8 cellular contexts compared by ENCODE assay signal in the genomic region with DNA sequence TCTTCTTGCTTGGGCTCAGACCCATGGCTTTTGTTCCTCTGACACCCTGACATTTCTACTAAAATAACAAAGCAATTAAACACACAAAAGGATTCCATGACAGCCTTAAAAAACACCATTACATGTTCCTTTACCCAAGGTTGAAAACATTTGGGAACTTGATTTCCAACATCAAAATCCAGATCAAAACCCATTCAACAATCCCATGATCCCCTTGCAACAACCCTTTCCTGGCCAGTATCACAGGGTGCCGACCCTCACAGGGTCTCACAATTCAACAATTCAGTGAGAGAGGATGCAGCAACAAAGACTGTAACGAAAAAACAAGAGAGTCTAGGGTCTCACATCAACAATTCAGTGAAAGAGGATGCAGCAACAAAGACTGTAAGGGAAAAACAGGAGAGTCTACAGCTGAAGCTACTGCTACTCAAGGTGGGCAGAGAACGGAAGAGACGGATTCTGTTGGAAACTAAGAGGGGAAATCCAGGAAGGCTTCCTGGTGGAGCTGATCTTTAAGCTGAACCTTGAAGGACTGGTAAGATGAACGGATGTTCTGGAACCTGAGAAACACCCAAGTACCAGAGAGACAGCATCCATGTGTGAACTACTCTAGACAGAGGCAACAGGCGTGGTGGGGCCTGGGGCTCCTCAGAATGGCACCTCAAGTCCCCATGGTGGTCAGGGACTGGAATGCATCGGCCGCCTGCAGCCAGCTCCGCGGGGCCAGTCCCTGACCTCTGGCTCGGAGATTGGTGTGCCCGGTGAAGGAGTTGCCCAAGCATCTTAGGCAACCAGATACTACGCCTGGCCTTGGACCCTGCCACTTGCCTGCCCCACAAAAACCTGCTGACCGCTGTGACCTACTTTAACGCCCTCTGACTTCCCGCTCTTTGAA. TPM values are rescaled to one million over a fixed set of nuclear protein-coding genes. Genes with fewer than 3 reads are reported as not detected.
DNase-seq lines count a peak whose midpoint lies in the region; ATAC-seq, FAIRE-seq and TF ChIP-seq lines count a peak whose summit lies in the region.

No MANE protein-coding gene starts in this region.

- in situ Hi-C loops in K562 (cut with MboI), result no loop called here

- H3K4me1 ChIP-seq in DOHH2 (ENCODE audit: control insufficient read depth, low read length) (peaks cover 81% of the 10 kb centered on the region), K562 (replicated peaks in 1 of 2; ENCODE audit: control insufficient read depth in 2 of 2, insufficient read depth in 2 of 2, low read length in 2 of 2) (peaks cover 31 to 40% of the 10 kb centered on the region in 2 experiments), lower lobe of right lung (peaks cover 65% of the 10 kb centered on the region), upper lobe of left lung (peaks cover 37 to 60% (median 43%) of the 10 kb centered on the region in 4 donors)

- intact Hi-C loops in K562 (cut with micrococcal nuclease), result loop anchor here (1.0 to 5.0 kb wide), 5 partner anchors 19 to 873 kb away; no protein-coding TSS in a partner anchor
- intact Hi-C loops in lower lobe of right lung (cut with DNase I), result no loop called here

- TF ChIP-seq CTCF in DOHH2 (IDR thresholded peaks at IDR 0.05; ENCODE audit: low read depth, low read length, poor library complexity, severe bottlenecking) (no peak), K562 (IDR thresholded peaks at IDR 0.05 in 2 of 3, conservative IDR thresholded peaks at IDR 0.05 in 1 of 3; ENCODE audit: insufficient read depth in 2 of 3, low read depth in 1 of 3, low read length in 3 of 3) (no peak), lower lobe of right lung (IDR thresholded peaks at IDR 0.05) (no peak), upper lobe of left lung (IDR thresholded peaks at IDR 0.05) (no peak)

- WGBS in K562 (ENCODE audit: insufficient coverage, low coverage, missing lambda C conversion rate), result 78% methylated on average over 14 of the region's 16 CpGs
- 78 to 84% methylated on average over 15 to 16 of the region's 16 CpGs for WGBS in upper lobe of left lung, 2 donors

- H4K20me1 ChIP-seq in DOHH2 (ENCODE audit: control insufficient read depth, insufficient read depth, low read depth, low read length) (no peaks in the 10 kb centered on the region), K562 (replicated peaks; ENCODE audit: control insufficient read depth, insufficient read depth, low read length) (no peaks in the 10 kb centered on the region)

- BruUV-seq in K562 (replicated peaks; lab: Mats Ljungman, UMichigan), result TSS peak; percentile 77

- DNase-seq in HK-2 (ENCODE audit: unreplicated experiment) (peak; percentile 51), K562 (ENCODE audit: extremely low read depth in 1 of 4, low spot score in 3 of 4) (no peak), lower lobe of right lung (no peak), upper lobe of left lung (peak in 1 of 2 donors; percentile 76), SKM-1 (lab: John Stamatoyannopoulos, UW; ENCODE audit: unreplicated experiment) (no peak), HCEC 1CT (no peak)

- H3K36me3 ChIP-seq in DOHH2 (ENCODE audit: control insufficient read depth, low read length) (peaks cover 10% of the 10 kb centered on the region; the same call in 1 of the 2 replicates), K562 (ENCODE audit: control insufficient read depth, insufficient read depth, low read length) (no peaks in the 10 kb centered on the region), lower lobe of right lung (no peaks in the 10 kb centered on the region), upper lobe of left lung (no peaks in the 10 kb centered on the region)

- peaks cover 17% of the 10 kb centered on the region for H3F3A ChIP-seq in DOHH2 (ENCODE audit: control insufficient read depth, insufficient read depth)

- no peak for ATAC-seq in K562
- ATAC-seq in lower lobe of right lung, result peak; percentile 0 to 1
- ATAC-seq in upper lobe of left lung (ENCODE audit: low FRiP score in 2 of 2), result no peak
- ATAC-seq in HG03139 (IDR thresholded peaks at IDR 0.05; ENCODE audit: unreplicated experiment), result no peak

- peak overlapping the region; percentile 72 for H3K4me3 ChIP-seq in DOHH2 (ENCODE audit: low read length)
- H3K4me3 ChIP-seq in K562, result peak overlapping the region; percentile 40; the same call in 1 of the 2 replicates
- H3K4me3 ChIP-seq in lower lobe of right lung, result peak overlapping the region; percentile 62
- peak overlapping the region in 3 of 4 donors; percentile 43 to 56 (median 55) for H3K4me3 ChIP-seq in upper lobe of left lung

- POLR2A ChIA-PET in K562 (lab: Yijun Ruan, JAX), result interaction anchor here (0.6 to 2.4 kb wide), 5 partner anchors 8 to 173 kb away, joined by 3 to 16 read pairs (median 4); a partner anchor contains a TSS

- H3K4me2 ChIP-seq in DOHH2 (ENCODE audit: low read length) (peak overlapping the region; percentile 98), K562 (ENCODE audit: insufficient read depth, low read length) (peak overlapping the region; percentile 67)

- CTCF ChIA-PET in K562 (lab: Yijun Ruan, JAX; ENCODE audit: low intra/inter-chr PET ratio), result interaction anchor here (0.6 to 1.4 kb wide), 3 partner anchors 26 to 882 kb away, joined by 3 to 4 read pairs (median 3); no protein-coding TSS in a partner anchor

- peak overlapping the region; percentile 85 to 94 for H3K9ac ChIP-seq in K562 (ENCODE audit: insufficient read depth in 1 of 2, low read depth in 2 of 2, low read length in 2 of 2)

- no peaks in the 10 kb centered on the region for H3K9me1 ChIP-seq in K562 (ENCODE audit: control insufficient read depth, insufficient read depth, low read length)

- H3K9me2 ChIP-seq in DOHH2 (replicated peaks; ENCODE audit: control insufficient read depth, low read length), result no peaks in the 10 kb centered on the region

- FAIRE-seq in K562 (lab: Jason Lieb, UNC), result peak; percentile 32

- H3K9me3 ChIP-seq in DOHH2 (ENCODE audit: control insufficient read depth, insufficient read depth, low read length), result no peaks in the 10 kb centered on the region
- no peaks in the 10 kb centered on the region for H3K9me3 ChIP-seq in K562 (replicated peaks; ENCODE audit: control insufficient read depth, insufficient read depth, low read depth, low read length)
- no peaks in the 10 kb centered on the region for H3K9me3 ChIP-seq in lower lobe of right lung
- H3K9me3 ChIP-seq in upper lobe of left lung, result no peaks in the 10 kb centered on the region

- no peaks in the 10 kb centered on the region for H3K27me3 ChIP-seq in DOHH2 (ENCODE audit: control insufficient read depth, low read length)
- H3K27me3 ChIP-seq in K562 (ENCODE audit: control insufficient read depth in 2 of 2, insufficient read depth in 2 of 2, low read length in 2 of 2), result no peaks in the 10 kb centered on the region
- H3K27me3 ChIP-seq in lower lobe of right lung (ENCODE audit: low read depth), result no peaks in the 10 kb centered on the region
- no peaks in the 10 kb centered on the region for H3K27me3 ChIP-seq in upper lobe of left lung

- TF ChIP-seq RAD21 in K562 (CRISPR knock-in tag; conservative IDR thresholded peaks at IDR 0.05 in 1 of 2, IDR thresholded peaks at IDR 0.05 in 1 of 2), result no peak

- peaks cover 28% of the 10 kb centered on the region for H3K79me2 ChIP-seq in DOHH2 (ENCODE audit: control insufficient read depth, low read length)
- peaks cover 5% of the 10 kb centered on the region; the same call in 2 of the 3 replicates for H3K79me2 ChIP-seq in K562 (ENCODE audit: control insufficient read depth, insufficient read depth, low read length)

- H3K27ac ChIP-seq in DOHH2 (ENCODE audit: low read depth, low read length), result peak overlapping the region; percentile 99
- peak overlapping the region; percentile 95 for H3K27ac ChIP-seq in K562 (ENCODE audit: extremely low read depth, low read depth, low read length)
- H3K27ac ChIP-seq in lower lobe of right lung, result peak overlapping the region; percentile 100
- H3K27ac ChIP-seq in upper lobe of left lung, result peak overlapping the region; percentile 96 to 100 (median 98)

- TF ChIP-seq EP300 in K562 (IDR thresholded peaks at IDR 0.05; ENCODE audit: low read length) (no peak), upper lobe of left lung (IDR thresholded peaks at IDR 0.05) (no peak)

- H2AFZ ChIP-seq in K562 (ENCODE audit: low read depth, low read length), result peak overlapping the region; percentile 88

- TF ChIP-seq POLR2A in K562 (conservative IDR thresholded peaks at IDR 0.05) (no peak), upper lobe of left lung (IDR thresholded peaks at IDR 0.05) (no peak)

TF ChIP-seq in K562, 482 proteins besides CTCF, POLR2A, EP300 and RAD21 (continues in another document):
- TF ChIP-seq, protein P1, sequence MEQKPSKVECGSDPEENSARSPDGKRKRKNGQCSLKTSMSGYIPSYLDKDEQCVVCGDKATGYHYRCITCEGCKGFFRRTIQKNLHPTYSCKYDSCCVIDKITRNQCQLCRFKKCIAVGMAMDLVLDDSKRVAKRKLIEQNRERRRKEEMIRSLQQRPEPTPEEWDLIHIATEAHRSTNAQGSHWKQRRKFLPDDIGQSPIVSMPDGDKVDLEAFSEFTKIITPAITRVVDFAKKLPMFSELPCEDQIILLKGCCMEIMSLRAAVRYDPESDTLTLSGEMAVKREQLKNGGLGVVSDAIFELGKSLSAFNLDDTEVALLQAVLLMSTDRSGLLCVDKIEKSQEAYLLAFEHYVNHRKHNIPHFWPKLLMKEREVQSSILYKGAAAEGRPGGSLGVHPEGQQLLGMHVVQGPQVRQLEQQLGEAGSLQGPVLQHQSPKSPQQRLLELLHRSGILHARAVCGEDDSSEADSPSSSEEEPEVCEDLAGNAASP (IDR thresholded peaks at IDR 0.05), result no peak

RNA-seq across cellular contexts. Expression of a gene that starts 22.7 kb away (rescaled TPM):
- total RNA-seq in K562 (2011; cell fraction: chromatin; rRNA removed; ENCODE audit: low replicate concordance), result 11.8 and 14.3 TPM in 2 replicates
- 10.0 and 12.0 TPM in 2 replicates for total RNA-seq in K562 (2011; cell fraction: nucleolus; rRNA removed)
- total RNA-seq in K562 (2011; cell fraction: nucleoplasm; rRNA removed), result 10.0 and 20.1 TPM in 2 replicates
- total RNA-seq in K562 (2014; rRNA removed) (5.3 and 6.2 TPM in 2 replicates), K562 (2014; rRNA removed; fragmentation: Illumina TruSeq; extraction: Trizol) (3.2 and 4.0 TPM in 2 replicates), K562 (2015; rRNA removed; fragmentation: Illumina TruSeq; extraction: Trizol) (3.7 and 3.8 TPM in 2 replicates), K562 (2021) (26.6 and 27.2 TPM in 2 replicates), lower lobe of right lung (199 TPM), upper lobe of left lung (100 to 1,000 TPM; 268 to 511 (median 385) TPM)
- polyA plus RNA-seq in K562 (2011; rRNA removed) (3.7 and 6.6 TPM in 2 replicates), K562 (2014; fragmentation: Illumina TruSeq; extraction: Trizol) (13.7 and 15.5 TPM in 2 replicates), K562 (2014; fragmentation: Nextera tagmentation; extraction: Ambion mirVana) (1 to 10 TPM; 1.3 to 3.2 TPM), K562 (2014; rRNA removed) (11.1 and 11.7 TPM in 2 replicates)
- 10.0 and 19.9 TPM in 2 replicates for polyA plus RNA-seq in K562 (2011; cell fraction: cytosol; rRNA removed)
- polyA plus RNA-seq in K562 (2011; cell fraction: nucleus; rRNA removed), result 14.4 and 33.2 TPM in 2 replicates
- polyA plus RNA-seq in K562 (2012), result 9.5 and 18.5 TPM in 2 replicates
- 3.1 TPM in 2 replicates for polyA minus RNA-seq in K562 (2011; rRNA and poly(A)+ RNA removed)
- 15.1 and 34.9 TPM in 2 replicates for polyA minus RNA-seq in K562 (2011; cell fraction: cytosol; rRNA and poly(A)+ RNA removed)
- 9.0 and 10.3 TPM in 2 replicates for polyA minus RNA-seq in K562 (2011; cell fraction: nucleus; rRNA and poly(A)+ RNA removed)

Comparison
In these comparisons a context has a peak if more than half of its experiments do, and no peak if none do; other contexts are left out.
1. ATAC-seq: peak in lower lobe of right lung (2 of 2); none in K562 (single experiment), upper lobe of left lung (0 of 2) and HG03139 (single experiment).
2. Peak in every context shown above with its lines, with median percentiles within 50 percentile points of each other: H3K27ac ChIP-seq and H3K4me3 ChIP-seq.